ENCODE assay signal across 1 cellular context in the genomic region with DNA sequence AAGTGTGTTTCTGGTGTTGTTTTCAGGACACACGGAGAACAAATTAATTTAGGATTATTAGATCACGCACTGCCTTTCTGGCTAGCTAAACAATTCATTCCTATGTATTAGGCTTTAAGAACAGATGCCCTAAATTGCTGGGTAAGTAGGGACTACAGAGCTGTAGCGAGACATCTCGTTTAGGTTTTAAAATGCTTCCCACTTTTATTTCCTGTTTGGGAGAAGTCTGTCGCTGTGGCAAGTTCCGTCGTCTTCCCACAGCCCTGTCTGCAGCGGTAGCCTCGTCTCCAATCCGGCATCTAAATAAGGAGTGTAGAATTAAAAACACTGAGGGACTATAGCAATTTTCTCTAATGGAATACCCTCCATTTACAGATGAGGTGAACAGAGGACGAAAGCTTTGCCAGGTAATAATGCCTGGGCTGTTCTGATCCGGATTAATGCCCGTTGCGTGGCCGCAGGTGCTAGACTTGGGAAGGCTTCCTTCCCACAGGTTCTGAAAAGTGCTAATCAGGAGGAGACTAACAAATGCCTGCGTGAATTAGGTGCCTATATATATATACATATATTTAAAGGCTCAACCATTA.
TF ChIP-seq lines count a peak whose summit lies in the region.

No MANE protein-coding gene starts in this region.

TF ChIP-seq in GM12878, 131 proteins besides CTCF, POLR2A, EP300 and RAD21:
- TF ChIP-seq, protein P1, sequence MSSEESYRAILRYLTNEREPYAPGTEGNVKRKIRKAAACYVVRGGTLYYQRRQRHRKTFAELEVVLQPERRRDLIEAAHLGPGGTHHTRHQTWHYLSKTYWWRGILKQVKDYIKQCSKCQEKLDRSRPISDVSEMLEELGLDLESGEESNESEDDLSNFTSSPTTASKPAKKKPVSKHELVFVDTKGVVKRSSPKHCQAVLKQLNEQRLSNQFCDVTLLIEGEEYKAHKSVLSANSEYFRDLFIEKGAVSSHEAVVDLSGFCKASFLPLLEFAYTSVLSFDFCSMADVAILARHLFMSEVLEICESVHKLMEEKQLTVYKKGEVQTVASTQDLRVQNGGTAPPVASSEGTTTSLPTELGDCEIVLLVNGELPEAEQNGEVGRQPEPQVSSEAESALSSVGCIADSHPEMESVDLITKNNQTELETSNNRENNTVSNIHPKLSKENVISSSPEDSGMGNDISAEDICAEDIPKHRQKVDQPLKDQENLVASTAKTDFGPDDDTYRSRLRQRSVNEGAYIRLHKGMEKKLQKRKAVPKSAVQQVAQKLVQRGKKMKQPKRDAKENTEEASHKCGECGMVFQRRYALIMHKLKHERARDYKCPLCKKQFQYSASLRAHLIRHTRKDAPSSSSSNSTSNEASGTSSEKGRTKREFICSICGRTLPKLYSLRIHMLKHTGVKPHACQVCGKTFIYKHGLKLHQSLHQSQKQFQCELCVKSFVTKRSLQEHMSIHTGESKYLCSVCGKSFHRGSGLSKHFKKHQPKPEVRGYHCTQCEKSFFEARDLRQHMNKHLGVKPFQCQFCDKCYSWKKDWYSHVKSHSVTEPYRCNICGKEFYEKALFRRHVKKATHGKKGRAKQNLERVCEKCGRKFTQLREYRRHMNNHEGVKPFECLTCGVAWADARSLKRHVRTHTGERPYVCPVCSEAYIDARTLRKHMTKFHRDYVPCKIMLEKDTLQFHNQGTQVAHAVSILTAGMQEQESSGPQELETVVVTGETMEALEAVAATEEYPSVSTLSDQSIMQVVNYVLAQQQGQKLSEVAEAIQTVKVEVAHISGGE (CRISPR knock-in tag; IDR thresholded peaks at IDR 0.05): no peak
- TF ChIP-seq BMI1 (IDR thresholded peaks at IDR 0.05; ENCODE audit: borderline replicate concordance) (peak; percentile 14; the same call in 1 of the 2 replicates), ZBED1 (IDR thresholded peaks at IDR 0.05; ENCODE audit: borderline replicate concordance) (no peak)
